18 cellular contexts compared by ENCODE assay signal in the genomic region with DNA sequence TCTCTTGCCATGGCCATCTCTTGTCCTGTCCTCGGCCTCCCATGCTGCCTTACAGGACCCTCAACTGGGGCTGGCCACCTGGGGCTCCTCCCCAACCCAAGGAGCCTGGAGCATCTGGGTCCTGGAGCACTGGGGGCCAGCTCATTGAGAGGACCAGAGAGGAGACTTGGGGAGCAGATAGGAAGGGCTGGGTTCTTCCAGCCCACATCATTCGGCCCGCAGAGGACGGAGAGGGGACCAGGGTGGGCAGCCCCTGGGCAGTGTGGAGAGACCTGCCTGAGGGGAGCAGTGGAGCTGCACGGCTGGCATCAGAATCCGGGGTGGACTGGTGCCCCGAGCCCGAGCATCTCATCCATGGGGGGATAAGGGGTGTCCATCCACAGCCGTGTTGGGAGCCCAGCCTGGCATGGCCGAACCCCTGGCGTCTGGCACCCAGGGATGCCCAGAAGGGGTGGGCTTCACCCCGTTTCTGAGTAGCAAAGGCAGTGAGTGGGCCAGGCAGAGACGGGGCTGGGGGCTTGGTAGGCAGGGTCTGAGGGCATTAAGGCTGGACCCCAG. TPM values are rescaled to one million over a fixed set of nuclear protein-coding genes. Genes with fewer than 3 reads are reported as not detected.
DNase-seq lines count a peak whose midpoint lies in the region; ATAC-seq and TF ChIP-seq lines count a peak whose summit lies in the region.
"Had no signal": no experiment of that assay in that cellular context is flagged by ENCODE, and none has a peak within 500 bp of the region (broad histone marks: within the 10 kb centered on the region; RNA-seq: fewer than 3 reads in every experiment).

No MANE protein-coding gene starts in this region.

- H3K4me3 Mint-ChIP-seq in type B pancreatic cell = no peak overlapping the region
- H3K4me3 Mint-ChIP-seq: B cell; CD4-positive, alpha-beta T cell; CD8-positive, alpha-beta T cell had no signal

- TF ChIP-seq CTCF in esophagus squamous epithelium (IDR thresholded peaks at IDR 0.05) (no peak), type B pancreatic cell (conservative IDR thresholded peaks at IDR 0.05) (no peak)

- H3K4me1 ChIP-seq in right cardiac atrium (ENCODE audit: control insufficient read depth, insufficient read depth, low read length) (peaks cover under 1% of the 10 kb centered on the region), esophagus squamous epithelium (peaks cover 42 to 92% (median 68%) of the 10 kb centered on the region in 3 donors)
- H3K4me1 ChIP-seq: Caco-2 had no signal

- H3K4me3 ChIP-seq in right cardiac atrium (ENCODE audit: low read length) (no peak overlapping the region), esophagus squamous epithelium (no peak overlapping the region)
- H3K4me3 ChIP-seq: A549; BLaER1 treated with 17β-estradiol and CSF1 and Interleukin-3, amounts not matched to agents 10 nM and 100 nM had no signal

- peaks cover 0 to 21% (median 0%) of the 10 kb centered on the region in 3 donors for H3K36me3 ChIP-seq in esophagus squamous epithelium
- H3K36me3 ChIP-seq: BLaER1 treated with 17β-estradiol and CSF1 and Interleukin-3, amounts not matched to agents 10 nM and 100 nM had no signal

- H3K4me1 Mint-ChIP-seq in type B pancreatic cell (ENCODE audit: unreplicated experiment) = peaks cover 19% of the 10 kb centered on the region

- no peak for TF ChIP-seq POLR2A in esophagus squamous epithelium (IDR thresholded peaks at IDR 0.05)

- peak overlapping the region; percentile 96 for H3K27ac Mint-ChIP-seq in type B pancreatic cell
- H3K27ac Mint-ChIP-seq: B cell; CD4-positive, alpha-beta T cell; CD8-positive, alpha-beta T cell had no signal

- H3K9me3 ChIP-seq in right cardiac atrium (ENCODE audit: control insufficient read depth, low read length) (no peaks in the 10 kb centered on the region), esophagus squamous epithelium (no peaks in the 10 kb centered on the region)
- H3K9me3 ChIP-seq: A549; BLaER1 treated with 17β-estradiol and CSF1 and Interleukin-3, amounts not matched to agents 10 nM and 100 nM; Caco-2 had no signal

- peaks cover 4% of the 10 kb centered on the region for H3K36me3 Mint-ChIP-seq in type B pancreatic cell
- H3K36me3 Mint-ChIP-seq: CD8-positive, alpha-beta T cell had no signal

- H3K9me3 Mint-ChIP-seq in type B pancreatic cell = no peaks in the 10 kb centered on the region
- H3K9me3 Mint-ChIP-seq: CD4-positive, alpha-beta T cell; CD8-positive, alpha-beta T cell had no signal

- ATAC-seq in right cardiac atrium = no peak
- ATAC-seq: A549; CD8-positive, alpha-beta T cell had no signal

- peaks cover 9% of the 10 kb centered on the region for H3K27me3 Mint-ChIP-seq in type B pancreatic cell

- H3K27me3 ChIP-seq in right cardiac atrium (ENCODE audit: control insufficient read depth, insufficient read depth) (no peaks in the 10 kb centered on the region), esophagus squamous epithelium (peaks cover 0 to 19% (median 0%) of the 10 kb centered on the region in 4 donors)

- DNase-seq in right cardiac atrium (peak in 2 of 3 donors; percentile 42 to 63), cardiac septum (ENCODE audit: low spot score) (no peak), esophagus squamous epithelium (lab: John Stamatoyannopoulos, UW) (no peak), type B pancreatic cell (ENCODE audit: extremely low spot score, unreplicated experiment) (no peak), occipital lobe (lab: John Stamatoyannopoulos, UW) (no peak)
- DNase-seq in activated CD4-positive, alpha-beta T cell treated with anti-CD3 and anti-CD28 coated beads, Interleukin-2, amount 50 U/mL, for 4 hours = no peak
- DNase-seq: AML-193; Caco-2; Calu3; CD4-positive, alpha-beta T cell; CD8-positive, alpha-beta T cell; DMS79 treated with DMSO at 0.1 percent for 48 hours; GF-D8 had no signal

- no peak overlapping the region for H3K27ac ChIP-seq in right cardiac atrium (ENCODE audit: low read length)
- H3K27ac ChIP-seq in esophagus squamous epithelium = peak overlapping the region in 3 of 4 donors; percentile 79 to 91 (median 86)
- H3K27ac ChIP-seq: 22Rv1; BLaER1 treated with 17β-estradiol and CSF1 and Interleukin-3, amounts not matched to agents 10 nM and 100 nM; C4-2B had no signal

- intact Hi-C loops in right cardiac atrium (cut with DNase I) (no loop called here), cardiac septum (cut with DNase I) (no loop called here), esophagus squamous epithelium (cut with DNase I) (no loop called here)

- 91% methylated on average over 13 of the region's 13 CpGs for WGBS in right cardiac atrium
- 93% methylated on average over 3 of the region's 13 CpGs; no CpG with 5 or more reads in 1 of the 2 donors for WGBS in esophagus squamous epithelium, 2 donors

RNA-seq across cellular contexts. Expression of a gene that starts 11.2 kb away (rescaled TPM):
- 100 to 1,000 TPM in 2 of 4 donors, 10 to 100 TPM in 2; 75.8 to 107 (median 94.8) TPM for total RNA-seq in right cardiac atrium
- 118 TPM for polyA plus RNA-seq in right cardiac atrium
- 291 TPM for total RNA-seq in cardiac septum
- 100 to 1,000 TPM in 1 of 4 donors, 10 to 100 TPM in 3; 59.3 to 129 (median 78.6) TPM for total RNA-seq in esophagus squamous epithelium
- total RNA-seq in type B pancreatic cell (ENCODE audit: low replicate concordance) = 58.0 and 78.0 TPM in 2 replicates
- total RNA-seq in occipital lobe = 37.3 TPM

Comparison
In these comparisons a context has a peak if more than half of its experiments do, and no peak if none do; other contexts are left out.
1. DNase-seq: peak in right cardiac atrium (2 of 3); none in cardiac septum (single experiment), esophagus squamous epithelium (single experiment), type B pancreatic cell (single experiment), activated CD4-positive, alpha-beta T cell treated with anti-CD3 and anti-CD28 coated beads, Interleukin-2, amount 50 U/mL, for 4 hours (0 of 2) and occipital lobe (single experiment).